1 cellular context compared by ENCODE assay signal in genomic region chr2:37196320-37197195, GRCh38.
TF ChIP-seq lines count a peak whose summit lies in the region.

CEBPZOS (plus strand) TSS chr2:37196496; CDS start chr2:37199705, 3,209 bp downstream.

TF ChIP-seq in HepG2, 621 proteins besides CTCF, POLR2A, EP300 and RAD21 (continued from another document and continues in another):
- TF ChIP-seq GMEB2 (CRISPR knock-in tag; IDR thresholded peaks at IDR 0.05; ENCODE audit: low read depth), result peak; percentile 61
- TF ChIP-seq U2AF1 (optimal IDR thresholded peaks at IDR 0.05; ENCODE audit: low read depth, low read length), result peak; percentile 63
- no peak; the same call in 1 of the 2 replicates for TF ChIP-seq LRRFIP1 (CRISPR knock-in tag; conservative IDR thresholded peaks at IDR 0.05)
- peak; percentile 86; the same call in 1 of the 2 replicates for TF ChIP-seq IKZF5 (CRISPR knock-in tag; IDR thresholded peaks at IDR 0.05)
- TF ChIP-seq MBNL3 (CRISPR knock-in tag; conservative IDR thresholded peaks at IDR 0.05), result no peak
- peak; percentile 98 for TF ChIP-seq ZNF776 (CRISPR knock-in tag; IDR thresholded peaks at IDR 0.05)
- TF ChIP-seq TBP (CRISPR knock-in tag; IDR thresholded peaks at IDR 0.05), result no peak
- TF ChIP-seq, protein P1, sequence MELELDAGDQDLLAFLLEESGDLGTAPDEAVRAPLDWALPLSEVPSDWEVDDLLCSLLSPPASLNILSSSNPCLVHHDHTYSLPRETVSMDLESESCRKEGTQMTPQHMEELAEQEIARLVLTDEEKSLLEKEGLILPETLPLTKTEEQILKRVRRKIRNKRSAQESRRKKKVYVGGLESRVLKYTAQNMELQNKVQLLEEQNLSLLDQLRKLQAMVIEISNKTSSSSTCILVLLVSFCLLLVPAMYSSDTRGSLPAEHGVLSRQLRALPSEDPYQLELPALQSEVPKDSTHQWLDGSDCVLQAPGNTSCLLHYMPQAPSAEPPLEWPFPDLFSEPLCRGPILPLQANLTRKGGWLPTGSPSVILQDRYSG (CRISPR knock-in tag; IDR thresholded peaks at IDR 0.05), result peak; percentile 90; the same call in 1 of the 2 replicates
- TF ChIP-seq ZNF33B (CRISPR knock-in tag; IDR thresholded peaks at IDR 0.05), result peak; percentile 98
- TF ChIP-seq FOXO4 (CRISPR knock-in tag; conservative IDR thresholded peaks at IDR 0.05), result no peak
- TF ChIP-seq, protein P2, sequence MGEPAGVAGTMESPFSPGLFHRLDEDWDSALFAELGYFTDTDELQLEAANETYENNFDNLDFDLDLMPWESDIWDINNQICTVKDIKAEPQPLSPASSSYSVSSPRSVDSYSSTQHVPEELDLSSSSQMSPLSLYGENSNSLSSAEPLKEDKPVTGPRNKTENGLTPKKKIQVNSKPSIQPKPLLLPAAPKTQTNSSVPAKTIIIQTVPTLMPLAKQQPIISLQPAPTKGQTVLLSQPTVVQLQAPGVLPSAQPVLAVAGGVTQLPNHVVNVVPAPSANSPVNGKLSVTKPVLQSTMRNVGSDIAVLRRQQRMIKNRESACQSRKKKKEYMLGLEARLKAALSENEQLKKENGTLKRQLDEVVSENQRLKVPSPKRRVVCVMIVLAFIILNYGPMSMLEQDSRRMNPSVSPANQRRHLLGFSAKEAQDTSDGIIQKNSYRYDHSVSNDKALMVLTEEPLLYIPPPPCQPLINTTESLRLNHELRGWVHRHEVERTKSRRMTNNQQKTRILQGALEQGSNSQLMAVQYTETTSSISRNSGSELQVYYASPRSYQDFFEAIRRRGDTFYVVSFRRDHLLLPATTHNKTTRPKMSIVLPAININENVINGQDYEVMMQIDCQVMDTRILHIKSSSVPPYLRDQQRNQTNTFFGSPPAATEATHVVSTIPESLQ (CRISPR knock-in tag; conservative IDR thresholded peaks at IDR 0.05), result 0 out of 2 replicates have a peak, but pooled peaks have one; percentile 41
- TF ChIP-seq KLF11 (CRISPR knock-in tag; IDR thresholded peaks at IDR 0.05), result 0 out of 2 replicates have a peak, but pooled peaks have one; percentile 32
- TF ChIP-seq SIX1 (CRISPR knock-in tag; IDR thresholded peaks at IDR 0.05; ENCODE audit: borderline replicate concordance), result peak; percentile 54; the same call in 1 of the 2 replicates
- TF ChIP-seq PHF20 (CRISPR knock-in tag; IDR thresholded peaks at IDR 0.05), result peak; percentile 90
- no peak for TF ChIP-seq GPBP1L1 (CRISPR knock-in tag; IDR thresholded peaks at IDR 0.05)
- TF ChIP-seq SYNCRIP (IDR thresholded peaks at IDR 0.05; ENCODE audit: insufficient read depth, low read depth, low read length), result no peak
- TF ChIP-seq PRPF4 (IDR thresholded peaks at IDR 0.05; ENCODE audit: low read depth, low read length, poor library complexity, severe bottlenecking), result no peak
- peak; percentile 100 for TF ChIP-seq ZFX (CRISPR knock-in tag; IDR thresholded peaks at IDR 0.05; ENCODE audit: low read depth)
- TF ChIP-seq, protein P3, sequence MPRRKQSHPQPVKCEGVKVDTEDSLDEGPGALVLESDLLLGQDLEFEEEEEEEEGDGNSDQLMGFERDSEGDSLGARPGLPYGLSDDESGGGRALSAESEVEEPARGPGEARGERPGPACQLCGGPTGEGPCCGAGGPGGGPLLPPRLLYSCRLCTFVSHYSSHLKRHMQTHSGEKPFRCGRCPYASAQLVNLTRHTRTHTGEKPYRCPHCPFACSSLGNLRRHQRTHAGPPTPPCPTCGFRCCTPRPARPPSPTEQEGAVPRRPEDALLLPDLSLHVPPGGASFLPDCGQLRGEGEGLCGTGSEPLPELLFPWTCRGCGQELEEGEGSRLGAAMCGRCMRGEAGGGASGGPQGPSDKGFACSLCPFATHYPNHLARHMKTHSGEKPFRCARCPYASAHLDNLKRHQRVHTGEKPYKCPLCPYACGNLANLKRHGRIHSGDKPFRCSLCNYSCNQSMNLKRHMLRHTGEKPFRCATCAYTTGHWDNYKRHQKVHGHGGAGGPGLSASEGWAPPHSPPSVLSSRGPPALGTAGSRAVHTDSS (CRISPR knock-in tag; conservative IDR thresholded peaks at IDR 0.05), result no peak
- TF ChIP-seq ZIK1 (CRISPR knock-in tag; IDR thresholded peaks at IDR 0.05; ENCODE audit: borderline replicate concordance, low read depth), result peak; percentile 73; the same call in 1 of the 2 replicates
- TF ChIP-seq, protein P4, sequence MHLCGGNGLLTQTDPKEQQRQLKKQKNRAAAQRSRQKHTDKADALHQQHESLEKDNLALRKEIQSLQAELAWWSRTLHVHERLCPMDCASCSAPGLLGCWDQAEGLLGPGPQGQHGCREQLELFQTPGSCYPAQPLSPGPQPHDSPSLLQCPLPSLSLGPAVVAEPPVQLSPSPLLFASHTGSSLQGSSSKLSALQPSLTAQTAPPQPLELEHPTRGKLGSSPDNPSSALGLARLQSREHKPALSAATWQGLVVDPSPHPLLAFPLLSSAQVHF (CRISPR knock-in tag; IDR thresholded peaks at IDR 0.05), result no peak; the same call in 1 of the 2 replicates
- peak; percentile 68 for TF ChIP-seq AGO1 (IDR thresholded peaks at IDR 0.05; ENCODE audit: low read depth, low read length, poor library complexity, severe bottlenecking)
- peak; percentile 99 for TF ChIP-seq PHF8 (CRISPR knock-in tag; IDR thresholded peaks at IDR 0.05)
- TF ChIP-seq, protein P5, sequence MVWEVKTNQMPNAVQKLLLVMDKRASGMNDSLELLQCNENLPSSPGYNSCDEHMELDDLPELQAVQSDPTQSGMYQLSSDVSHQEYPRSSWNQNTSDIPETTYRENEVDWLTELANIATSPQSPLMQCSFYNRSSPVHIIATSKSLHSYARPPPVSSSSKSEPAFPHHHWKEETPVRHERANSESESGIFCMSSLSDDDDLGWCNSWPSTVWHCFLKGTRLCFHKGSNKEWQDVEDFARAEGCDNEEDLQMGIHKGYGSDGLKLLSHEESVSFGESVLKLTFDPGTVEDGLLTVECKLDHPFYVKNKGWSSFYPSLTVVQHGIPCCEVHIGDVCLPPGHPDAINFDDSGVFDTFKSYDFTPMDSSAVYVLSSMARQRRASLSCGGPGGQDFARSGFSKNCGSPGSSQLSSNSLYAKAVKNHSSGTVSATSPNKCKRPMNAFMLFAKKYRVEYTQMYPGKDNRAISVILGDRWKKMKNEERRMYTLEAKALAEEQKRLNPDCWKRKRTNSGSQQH (CRISPR knock-in tag; IDR thresholded peaks at IDR 0.05; ENCODE audit: low read depth), result peak; percentile 90
- TF ChIP-seq ZNF24 (IDR thresholded peaks at IDR 0.05), result no peak
- TF ChIP-seq, protein P6, sequence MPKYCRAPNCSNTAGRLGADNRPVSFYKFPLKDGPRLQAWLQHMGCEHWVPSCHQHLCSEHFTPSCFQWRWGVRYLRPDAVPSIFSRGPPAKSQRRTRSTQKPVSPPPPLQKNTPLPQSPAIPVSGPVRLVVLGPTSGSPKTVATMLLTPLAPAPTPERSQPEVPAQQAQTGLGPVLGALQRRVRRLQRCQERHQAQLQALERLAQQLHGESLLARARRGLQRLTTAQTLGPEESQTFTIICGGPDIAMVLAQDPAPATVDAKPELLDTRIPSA (CRISPR knock-in tag; IDR thresholded peaks at IDR 0.05; ENCODE audit: borderline replicate concordance), result no peak; the same call in 1 of the 2 replicates
- peak; percentile 73; the same call in 1 of the 2 replicates for TF ChIP-seq AKNA (CRISPR knock-in tag; IDR thresholded peaks at IDR 0.05; ENCODE audit: borderline replicate concordance)
- no peak for TF ChIP-seq PCBP2 (optimal IDR thresholded peaks at IDR 0.05; ENCODE audit: low read depth, low read length, poor library complexity, severe bottlenecking)
